In the genomic region with DNA sequence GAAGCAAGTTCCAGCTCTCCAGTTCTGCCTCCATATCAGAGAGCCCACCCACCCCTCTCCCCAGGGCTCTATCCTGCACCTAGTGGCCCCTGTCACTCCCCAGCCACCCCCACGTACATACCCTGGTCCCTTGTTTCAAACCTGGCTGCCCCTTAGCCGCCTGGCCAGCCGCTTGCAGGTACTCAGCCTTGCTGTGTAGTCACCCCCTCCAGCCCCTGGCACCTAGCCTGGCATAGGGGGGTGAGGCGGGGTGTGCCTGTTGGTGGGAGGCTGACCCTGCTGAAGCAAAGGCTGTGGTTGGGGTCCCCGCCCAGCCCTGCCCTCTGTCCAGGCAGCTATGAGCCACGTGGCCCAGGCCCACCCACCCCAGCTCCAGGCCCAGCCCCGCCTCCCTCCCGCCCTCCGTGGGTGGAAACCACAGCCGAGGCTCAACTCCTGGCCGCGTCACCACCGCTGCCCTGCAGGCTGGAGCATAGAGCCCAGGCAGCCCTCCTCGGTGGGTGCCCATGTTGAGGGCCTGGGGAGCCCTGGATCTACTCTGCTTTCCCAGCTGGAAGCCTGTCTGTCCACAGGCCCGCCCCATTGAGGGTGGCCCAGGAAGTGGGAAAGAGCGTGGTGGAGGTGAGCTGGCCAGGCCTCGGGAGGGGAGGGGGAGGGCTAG, we compare ENCODE assay signal across 12 cellular contexts. TPM values are rescaled to one million over a fixed set of nuclear protein-coding genes. Genes with fewer than 3 reads are reported as not detected.
DNase-seq lines count a peak whose midpoint lies in the region; ATAC-seq and TF ChIP-seq lines count a peak whose summit lies in the region.
"Had no signal": no experiment of that assay in that cellular context is flagged by ENCODE, and none has a peak within 500 bp of the region (broad histone marks: within the 10 kb centered on the region; RNA-seq: fewer than 3 reads in every experiment).

No MANE protein-coding gene starts in this region.

- H3K9me2 ChIP-seq in HCT116 (ENCODE audit: insufficient read depth), result no peaks in the 10 kb centered on the region

- no peak overlapping the region for H2AFZ ChIP-seq in HCT116 (ENCODE audit: low read depth, low read length, poor library complexity, severe bottlenecking)

- H3K27ac ChIP-seq in AG04450 (ENCODE audit: low read depth, low read length), result no peak overlapping the region
- peak overlapping the region; percentile 75; the same call in 1 of the 2 replicates for H3K27ac ChIP-seq in HCT116 (ENCODE audit: low read depth, low read length)
- peak overlapping the region; percentile 70 for H3K27ac ChIP-seq in epithelial cell of prostate
- H3K27ac ChIP-seq: heart right ventricle had no signal

- peaks cover 95% of the 10 kb centered on the region for H3K79me2 ChIP-seq in HCT116 (ENCODE audit: insufficient read depth, low read length)

- no peaks in the 10 kb centered on the region for H3K36me3 ChIP-seq in HCT116 (ENCODE audit: control insufficient read depth in 1 of 2, insufficient read depth in 2 of 2, low read length in 2 of 2)
- H3K36me3 ChIP-seq: heart right ventricle had no signal

- H3K27ac Mint-ChIP-seq in nephron progenitor cell, result peak overlapping the region; percentile 78

- POLR2A ChIA-PET in AG04450 (lab: Yijun Ruan, JAX), result no interaction called here
- POLR2A ChIA-PET in HCT116 (lab: Charles Lee), result interaction anchor here (0.5 kb wide), 1 partner anchor 35 kb away, joined by 3 read pairs; no protein-coding TSS in a partner anchor

- H3K4me3 ChIP-seq in AG04450 (ENCODE audit: low read depth, low read length) (peak overlapping the region; percentile 27), HCT116 (replicated peaks in 1 of 2; ENCODE audit: low read depth in 1 of 2, low read length in 2 of 2) (no peak overlapping the region)

- no peak overlapping the region for H3K9ac ChIP-seq in HCT116 (ENCODE audit: low read length)

- no peak overlapping the region for H3K4me3 Mint-ChIP-seq in nephron progenitor cell

- peaks cover 4% of the 10 kb centered on the region for H3K9me3 Mint-ChIP-seq in nephron progenitor cell
- H3K9me3 Mint-ChIP-seq: nephron had no signal

- H4K20me1 ChIP-seq in HCT116 (ENCODE audit: insufficient read depth), result no peaks in the 10 kb centered on the region

- intact Hi-C loops in HCT116 (cut with micrococcal nuclease), result no loop called here

- TF ChIP-seq CTCF in AG04450 (IDR thresholded peaks at IDR 0.05; ENCODE audit: low read depth, low read length) (no peak), HCT116 (IDR thresholded peaks at IDR 0.05 in 2 of 3, conservative IDR thresholded peaks at IDR 0.05 in 1 of 3; ENCODE audit: borderline replicate concordance in 1 of 3, insufficient read depth in 1 of 3, low read depth in 2 of 3, low read length in 2 of 3) (no peak), nephron progenitor cell (IDR thresholded peaks at IDR 0.05) (no peak)

- H3K4me2 ChIP-seq in HCT116 (ENCODE audit: low read length), result peak overlapping the region; percentile 52

- CTCF ChIA-PET in AG04450 (lab: Charles Lee), result no interaction called here
- CTCF ChIA-PET in HCT116 (lab: Charles Lee), result interaction anchor here (0.6 kb wide), 1 partner anchor 34 kb away, joined by 3 read pairs; no protein-coding TSS in a partner anchor

- peaks cover 8% of the 10 kb centered on the region for H3K36me3 Mint-ChIP-seq in nephron progenitor cell (ENCODE audit: low read depth)

- H3K27me3 ChIP-seq in AG04450 (ENCODE audit: control insufficient read depth, insufficient read depth, low read length), result no peaks in the 10 kb centered on the region
- no peaks in the 10 kb centered on the region for H3K27me3 ChIP-seq in HCT116 (ENCODE audit: insufficient read depth, low read length)
- H3K27me3 ChIP-seq: heart right ventricle had no signal

- no TSS peak for BruUV-seq in HCT116 (replicated peaks; lab: Mats Ljungman, UMichigan)

- no peak for ATAC-seq in HCT116
- ATAC-seq in HG03175 (IDR thresholded peaks at IDR 0.05; ENCODE audit: unreplicated experiment), result no peak

- peaks cover 37 to 50% of the 10 kb centered on the region in 2 experiments for H3K4me1 ChIP-seq in HCT116 (ENCODE audit: control insufficient read depth in 1 of 2, insufficient read depth in 2 of 2, low read length in 2 of 2)

- no peaks in the 10 kb centered on the region; the same call in 1 of the 2 replicates for H3K9me3 ChIP-seq in AG04450 (ENCODE audit: control insufficient read depth, insufficient read depth, low read length)
- no peaks in the 10 kb centered on the region for H3K9me3 ChIP-seq in HCT116 (ENCODE audit: control insufficient read depth in 1 of 2, insufficient read depth in 1 of 2, low read depth in 1 of 2, low read length in 2 of 2)
- H3K9me3 ChIP-seq: heart right ventricle had no signal

- TF ChIP-seq POLR2A in HCT116 (IDR thresholded peaks at IDR 0.05; ENCODE audit: borderline replicate concordance, extremely low read depth, insufficient read depth, insufficient read length), result no peak

- no peaks in the 10 kb centered on the region for H3K27me3 Mint-ChIP-seq in nephron progenitor cell (ENCODE audit: low read depth, poor library complexity)

- RAD21 ChIA-PET in HCT116 (lab: Charles Lee; ENCODE audit: low non-redundant PET in 1 of 2, low total read pairs in 2 of 2, uncharacterized antibody in 2 of 2, unreplicated experiment in 2 of 2), result no interaction called here

- no peak for TF ChIP-seq RAD21 in HCT116 (IDR thresholded peaks at IDR 0.05; ENCODE audit: low read depth)

- H3K4me1 Mint-ChIP-seq in nephron progenitor cell, result peaks cover 52% of the 10 kb centered on the region

- DNase-seq in AG04450 (ENCODE audit: low read depth, low spot score) (no peak), HCT116 (ENCODE audit: low read depth, low spot score) (no peak), epithelial cell of prostate (ENCODE audit: low read depth, low spot score) (no peak), nephron progenitor cell (no peak), NCI-H146 treated with DMSO at 0.1 percent for 48 hours (lab: John Stamatoyannopoulos, UW; ENCODE audit: unreplicated experiment) (no peak), SHP77 treated with DMSO at 0.1 percent for 48 hours (lab: John Stamatoyannopoulos, UW) (no peak), NCI-H345 treated with DMSO at 0.1 percent for 48 hours (lab: John Stamatoyannopoulos, UW; ENCODE audit: unreplicated experiment) (no peak)
- DNase-seq: heart right ventricle, NCI-H748 treated with DMSO at 0.1 percent for 48 hours, T-helper 1 cell had no signal

TF ChIP-seq in HCT116, 20 proteins besides CTCF, POLR2A, EP300 and RAD21:
- TF ChIP-seq TCF7L2 (IDR thresholded peaks at IDR 0.05; ENCODE audit: borderline replicate concordance, extremely low read depth, insufficient read depth, insufficient read length), result no peak
- no peak for TF ChIP-seq FOSL1 (IDR thresholded peaks at IDR 0.05; ENCODE audit: low read depth)
- no peak for TF ChIP-seq EZH2 (IDR thresholded peaks at IDR 0.05)

RNA-seq across cellular contexts. Expression of a gene that starts 30.8 kb away (rescaled TPM):
- polyA plus RNA-seq in AG04450 (2011; rRNA removed), result 10.4 and 12.4 TPM in 2 replicates
- 17.5 and 21.6 TPM in 2 replicates for polyA minus RNA-seq in AG04450 (2011; rRNA and poly(A)+ RNA removed)
- 90.1 TPM for total RNA-seq in HCT116 (2021; ENCODE audit: unreplicated experiment)
- polyA plus RNA-seq in HCT116 (2012), result 76.7 and 78.4 TPM in 2 replicates

RNA-seq across cellular contexts. Expression of a gene that starts 40.4 kb away (rescaled TPM):
- polyA plus RNA-seq in AG04450 (2011; rRNA removed), result not detected in 2 replicates
- polyA minus RNA-seq in AG04450 (2011; rRNA and poly(A)+ RNA removed), result not detected in 2 replicates
- total RNA-seq in HCT116 (2021; ENCODE audit: unreplicated experiment), result 0.12 TPM
- polyA plus RNA-seq in HCT116 (2012), result 0.04 TPM in 1 of 2 replicates, not detected in the other
- total RNA-seq: heart right ventricle had no signal

RNA-seq across cellular contexts. Expression of a gene that starts 47.7 kb away (rescaled TPM):
- polyA plus RNA-seq in AG04450 (2011; rRNA removed), result not detected in 2 replicates
- polyA minus RNA-seq in AG04450 (2011; rRNA and poly(A)+ RNA removed), result not detected in 2 replicates
- total RNA-seq in HCT116 (2021; ENCODE audit: unreplicated experiment), result not detected
- polyA plus RNA-seq in HCT116 (2012), result not detected in 2 replicates
- polyA plus RNA-seq: heart right ventricle had no signal
